ENCODE assay signal across 21 cellular contexts in genomic region chr5:63131618-63132285, GRCh38.
DNase-seq lines count a peak whose midpoint lies in the region; ATAC-seq, FAIRE-seq and TF ChIP-seq lines count a peak whose summit lies in the region.
"Had no signal": no experiment of that assay in that cellular context is flagged by ENCODE, and none has a peak within 500 bp of the region (broad histone marks: within the 10 kb centered on the region; RNA-seq: fewer than 3 reads in every experiment).

No MANE protein-coding gene starts in this region.

- H3K27me3 ChIP-seq in MG63: no peaks in the 10 kb centered on the region
- H3K27me3 ChIP-seq in right lobe of liver: no peaks in the 10 kb centered on the region
- no peaks in the 10 kb centered on the region for H3K27me3 ChIP-seq in upper lobe of left lung

- no peak overlapping the region for H3K4me3 Mint-ChIP-seq in Calu3 (ENCODE audit: low read depth, unreplicated experiment)
- H3K4me3 Mint-ChIP-seq: activated T-cell treated with anti-CD3 and anti-CD28 coated beads, Interleukin-2, amount 50 U/mL, for 72 hours; brain; natural killer cell treated with Interleukin-12 subunit alpha and Interleukin-12 subunit beta and Interleukin-15 and Interleukin-18, amount 100 ng/mL, for 72 hours; T-helper 1 cell treated with Interleukin-12 subunit alpha and Interleukin-12 subunit beta and Interleukin-4 antibody, amounts not matched to agents 30 μg/mL and 1 μg/mL, for 36 hours had no signal

- no peaks in the 10 kb centered on the region for H3K9me3 ChIP-seq in MG63
- H3K9me3 ChIP-seq in right lobe of liver: no peaks in the 10 kb centered on the region
- no peaks in the 10 kb centered on the region for H3K9me3 ChIP-seq in upper lobe of left lung

- no peaks in the 10 kb centered on the region for H3K9me3 Mint-ChIP-seq in Calu3 (ENCODE audit: low read depth, unreplicated experiment)
- H3K9me3 Mint-ChIP-seq: activated T-cell treated with anti-CD3 and anti-CD28 coated beads, Interleukin-2, amount 50 U/mL, for 72 hours; brain; T-helper 1 cell treated with Interleukin-12 subunit alpha and Interleukin-12 subunit beta and Interleukin-4 antibody, amounts not matched to agents 30 μg/mL and 1 μg/mL, for 36 hours had no signal

- H3K4me1 Mint-ChIP-seq in Calu3 (ENCODE audit: low read depth, unreplicated experiment): peaks cover 32% of the 10 kb centered on the region

- H3K36me3 Mint-ChIP-seq in Calu3 (ENCODE audit: insufficient read depth, unreplicated experiment): peaks cover 6% of the 10 kb centered on the region
- H3K36me3 Mint-ChIP-seq: brain; natural killer cell treated with Interleukin-12 subunit alpha and Interleukin-12 subunit beta and Interleukin-15 and Interleukin-18, amount 100 ng/mL, for 72 hours had no signal

- CTCF ChIA-PET in Calu3 (lab: Charles Lee): no interaction called here

- no TSS peak for BruUV-seq in Calu3 (replicated peaks; lab: Mats Ljungman, UMichigan)

- peaks cover 0 to 17% (median 0%) of the 10 kb centered on the region in 4 donors for H3K4me1 ChIP-seq in right lobe of liver
- H3K4me1 ChIP-seq in upper lobe of left lung: no peaks in the 10 kb centered on the region

- no peak overlapping the region for H3K27ac Mint-ChIP-seq in Calu3 (ENCODE audit: unreplicated experiment)
- H3K27ac Mint-ChIP-seq: activated T-cell treated with anti-CD3 and anti-CD28 coated beads, Interleukin-2, amount 50 U/mL, for 72 hours; natural killer cell treated with Interleukin-12 subunit alpha and Interleukin-12 subunit beta and Interleukin-15 and Interleukin-18, amount 100 ng/mL, for 72 hours; T-helper 1 cell treated with Interleukin-12 subunit alpha and Interleukin-12 subunit beta and Interleukin-4 antibody, amounts not matched to agents 30 μg/mL and 1 μg/mL, for 36 hours had no signal

- ATAC-seq in right lobe of liver: peak; percentile 79 to 93 (median 84)
- no peak for ATAC-seq in upper lobe of left lung (ENCODE audit: low FRiP score in 2 of 2)
- no peak for ATAC-seq in HG02623 (IDR thresholded peaks at IDR 0.05; ENCODE audit: unreplicated experiment)
- ATAC-seq: activated T-cell treated with anti-CD3 and anti-CD28 coated beads, Interleukin-2, amount 50 U/mL, for 72 hours; K562; natural killer cell treated with Interleukin-12 subunit alpha and Interleukin-12 subunit beta and Interleukin-15 and Interleukin-18, amount 100 ng/mL, for 72 hours had no signal

- H3K27ac ChIP-seq in right lobe of liver: peak overlapping the region in 1 of 3 donors; percentile 41
- no peak overlapping the region for H3K27ac ChIP-seq in upper lobe of left lung
- H3K27ac ChIP-seq: C4-2B had no signal

- intact Hi-C loops in Calu3 (cut with micrococcal nuclease; ENCODE audit: unreplicated experiment) (no loop called here), right lobe of liver (cut with DNase I) (loop anchor here in 1 of 2 donors (10.0 kb wide), 1 partner anchor 273 kb away; no protein-coding TSS in a partner anchor)

- no peak for FAIRE-seq in frontal cortex (lab: Jason Lieb, UNC)
- FAIRE-seq: GM12891, K562 had no signal

- 8% methylated on average over 2 of the region's 3 CpGs for WGBS in right lobe of liver (ENCODE audit: insufficient coverage, low coverage, low lambda C conversion rate, missing lambda C conversion rate)
- WGBS in upper lobe of left lung, 2 donors: 92 to 96% methylated on average over 3 of the region's 3 CpGs

- no peak for TF ChIP-seq EP300 in upper lobe of left lung (IDR thresholded peaks at IDR 0.05)

- TF ChIP-seq POLR2A in right lobe of liver (IDR thresholded peaks at IDR 0.05) (no peak), upper lobe of left lung (IDR thresholded peaks at IDR 0.05) (no peak)

- peak; percentile 12 for DNase-seq in Calu3
- DNase-seq in MG63: peak; percentile 68
- DNase-seq in choroid plexus epithelial cell (ENCODE audit: low read depth): peak; percentile 52
- DNase-seq in right lobe of liver: no peak
- DNase-seq in upper lobe of left lung: no peak
- no peak for DNase-seq in frontal cortex (ENCODE audit: low spot score in 2 of 2)
- no peak for DNase-seq in effector CD8-positive, alpha-beta T cell (lab: John Stamatoyannopoulos, UW)
- DNase-seq: activated CD4-positive, alpha-beta T cell treated with anti-CD3 and anti-CD28 coated beads for 48 hours; activated T-cell treated with anti-CD3 and anti-CD28 coated beads, Interleukin-2, amount 50 U/mL, for 72 hours; hippocampal formation; NCI-H146; NCI-H510A treated with DMSO at 0.1 percent for 48 hours; RPMI8226; stimulated activated CD4-positive, alpha-beta T cell treated with anti-CD3 and anti-CD28 coated beads, Interleukin-4, amount 100 ng/mL, for 24 hours had no signal

- H3K4me3 ChIP-seq in MG63 (no peak overlapping the region), choroid plexus epithelial cell (ENCODE audit: low read depth, low read length) (no peak overlapping the region), right lobe of liver (no peak overlapping the region), upper lobe of left lung (no peak overlapping the region)
- H3K4me3 ChIP-seq: K562 had no signal

- no peak for TF ChIP-seq CTCF in Calu3 (IDR thresholded peaks at IDR 0.05; ENCODE audit: unreplicated experiment)
- TF ChIP-seq CTCF in choroid plexus epithelial cell (conservative IDR thresholded peaks at IDR 0.05; ENCODE audit: low read depth, low read length): no peak
- no peak for TF ChIP-seq CTCF in right lobe of liver (IDR thresholded peaks at IDR 0.05)
- TF ChIP-seq CTCF in upper lobe of left lung (IDR thresholded peaks at IDR 0.05): no peak

- H3K36me3 ChIP-seq in MG63 (no peaks in the 10 kb centered on the region), right lobe of liver (no peaks in the 10 kb centered on the region), upper lobe of left lung (no peaks in the 10 kb centered on the region)

- no peaks in the 10 kb centered on the region for H3K27me3 Mint-ChIP-seq in Calu3 (ENCODE audit: unreplicated experiment)
- H3K27me3 Mint-ChIP-seq: brain; natural killer cell treated with Interleukin-12 subunit alpha and Interleukin-12 subunit beta and Interleukin-15 and Interleukin-18, amount 100 ng/mL, for 72 hours had no signal

Comparison
In these comparisons a context has a peak if more than half of its experiments do, and no peak if none do; other contexts are left out.
1. DNase-seq: peak in Calu3 (single experiment), MG63 (single experiment) and choroid plexus epithelial cell (single experiment); none in right lobe of liver (0 of 3), upper lobe of left lung (0 of 2), frontal cortex (0 of 2) and effector CD8-positive, alpha-beta T cell (single experiment).
2. ATAC-seq: peak in right lobe of liver (4 of 4); none in upper lobe of left lung (0 of 2) and HG02623 (single experiment).